In genomic region chr1:178752891-178753290, GRCh38 we compare ENCODE assay signal across 17 cellular contexts.
"Had no signal": no experiment of that assay in that cellular context is flagged by ENCODE, and none has a peak within 500 bp of the region (broad histone marks: within the 10 kb centered on the region; RNA-seq: fewer than 3 reads in every experiment).

No MANE protein-coding gene starts in this region.

- DNase-seq: activated CD8-positive, alpha-beta memory T cell treated with anti-CD3 and anti-CD28 coated beads, Interleukin-2, amount 50 U/mL, for 4 hours; activated effector memory CD4-positive, alpha-beta T cell treated with anti-CD3 and anti-CD28 coated beads, Interleukin-2, amount 50 U/mL, for 16 hours; activated naive CD4-positive, alpha-beta T cell treated with anti-CD3 and anti-CD28 coated beads, Interleukin-2, amount 50 U/mL, for 16 hours; activated T-cell treated with anti-CD3 and anti-CD28 coated beads, Interleukin-2, amount 50 U/mL, for 48 hours; cortex of kidney; left ventricle myocardium superior; pancreas; stimulated activated CD4-positive, alpha-beta T cell treated with anti-CD3 and anti-CD28 coated beads, Interleukin-4, amount 100 ng/mL, for 24 hours; upper lobe of left lung had no signal

- FAIRE-seq: keratinocyte had no signal

- H3K4me3 ChIP-seq: ascending aorta, pancreas, thoracic aorta, upper lobe of left lung had no signal

- ATAC-seq: activated CD4-positive, CD25-positive, alpha-beta regulatory T cell treated with anti-CD3 and anti-CD28 coated beads, Interleukin-2, amount 50 U/mL, for 24 hours; stimulated activated effector memory CD8-positive, alpha-beta T cell treated with anti-CD3 and anti-CD28 coated beads, Interleukin-12 subunit alpha, Interleukin-12 subunit beta, amount 100 ng/mL, for 72 hours had no signal

- H3K4me1 ChIP-seq: ascending aorta, upper lobe of left lung had no signal

- H3K27ac Mint-ChIP-seq: activated CD4-positive, alpha-beta T cell treated with anti-CD3 and anti-CD28 coated beads, Interleukin-2, amount 10 ng/mL, durations not matched to agents 7 days and 5 days; stimulated activated effector memory CD8-positive, alpha-beta T cell treated with anti-CD3 and anti-CD28 coated beads, Interleukin-12 subunit alpha, Interleukin-12 subunit beta, amount 100 ng/mL, for 72 hours; T-helper 1 cell treated with Interleukin-12 subunit alpha and Interleukin-12 subunit beta and Interleukin-4 antibody, amounts not matched to agents 30 μg/mL and 1 μg/mL, for 36 hours had no signal

- H3K27me3 Mint-ChIP-seq: activated CD4-positive, alpha-beta T cell treated with anti-CD3 and anti-CD28 coated beads, Interleukin-2, amount 10 ng/mL, durations not matched to agents 7 days and 5 days; naive thymus-derived CD8-positive, alpha-beta T cell had no signal

- H3K4me3 Mint-ChIP-seq: activated CD4-positive, alpha-beta T cell treated with anti-CD3 and anti-CD28 coated beads, Interleukin-2, amount 10 ng/mL, durations not matched to agents 7 days and 5 days; naive thymus-derived CD8-positive, alpha-beta T cell; stimulated activated effector memory CD8-positive, alpha-beta T cell treated with anti-CD3 and anti-CD28 coated beads, Interleukin-12 subunit alpha, Interleukin-12 subunit beta, amount 100 ng/mL, for 72 hours; T-helper 1 cell treated with Interleukin-12 subunit alpha and Interleukin-12 subunit beta and Interleukin-4 antibody, amounts not matched to agents 30 μg/mL and 1 μg/mL, for 36 hours had no signal

- H3K27ac ChIP-seq: ascending aorta, pancreas, thoracic aorta, upper lobe of left lung had no signal

- H3K36me3 ChIP-seq: ascending aorta, pancreas, thoracic aorta, upper lobe of left lung had no signal

- H3K36me3 Mint-ChIP-seq: stimulated activated effector memory CD8-positive, alpha-beta T cell treated with anti-CD3 and anti-CD28 coated beads, Interleukin-12 subunit alpha, Interleukin-12 subunit beta, amount 100 ng/mL, for 72 hours had no signal

- H3K9me3 ChIP-seq: ascending aorta, pancreas, thoracic aorta, upper lobe of left lung had no signal

- H3K4me1 Mint-ChIP-seq: stimulated activated effector memory CD8-positive, alpha-beta T cell treated with anti-CD3 and anti-CD28 coated beads, Interleukin-12 subunit alpha, Interleukin-12 subunit beta, amount 100 ng/mL, for 72 hours had no signal

- H3K27me3 ChIP-seq: ascending aorta, pancreas, upper lobe of left lung had no signal
